ENCODE assay signal across 9 cellular contexts in the genomic region with DNA sequence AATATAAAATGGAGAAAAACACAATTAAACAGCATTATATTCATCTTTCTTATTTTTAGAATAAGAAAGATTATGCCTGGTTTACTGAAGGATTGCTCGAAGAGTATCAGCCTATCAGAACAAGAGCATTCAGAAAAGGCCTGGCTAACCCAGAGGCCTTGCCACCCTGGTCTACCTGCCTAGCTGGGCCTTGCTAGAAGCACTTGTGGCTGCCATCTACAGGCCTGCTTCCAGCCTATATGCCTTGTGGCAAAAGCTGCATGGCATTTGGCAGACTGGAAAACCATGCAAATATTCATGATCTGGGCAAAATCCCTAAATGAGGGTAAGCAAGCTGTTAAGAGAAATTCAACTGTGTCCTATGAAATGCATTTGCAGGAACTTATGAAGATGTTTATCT. TPM values are rescaled to one million over a fixed set of nuclear protein-coding genes. Genes with fewer than 3 reads are reported as not detected.
DNase-seq lines count a peak whose midpoint lies in the region; ATAC-seq and TF ChIP-seq lines count a peak whose summit lies in the region.
"Had no signal": no experiment of that assay in that cellular context is flagged by ENCODE, and none has a peak within 500 bp of the region (broad histone marks: within the 10 kb centered on the region; RNA-seq: fewer than 3 reads in every experiment).

No MANE protein-coding gene starts in this region.

- H3K4me3 Mint-ChIP-seq in activated naive CD8-positive, alpha-beta T cell treated with anti-CD3 and anti-CD28 coated beads for 36 hours, result no peak overlapping the region
- H3K4me3 Mint-ChIP-seq in stimulated activated effector memory CD8-positive, alpha-beta T cell treated with anti-CD3 and anti-CD28 coated beads, Interleukin-12 subunit alpha, Interleukin-12 subunit beta, amount 100 ng/mL, for 72 hours, result no peak overlapping the region
- H3K4me3 Mint-ChIP-seq: activated naive CD4-positive, alpha-beta T cell treated with anti-CD3 and anti-CD28 coated beads, Interleukin-2, amount 10 ng/mL, durations not matched to agents 7 days and 5 days had no signal

- H3K27ac ChIP-seq in Panc1 (ENCODE audit: low read length) (no peak overlapping the region), foreskin keratinocyte (no peak overlapping the region)

- no peaks in the 10 kb centered on the region for H3K36me3 Mint-ChIP-seq in activated naive CD8-positive, alpha-beta T cell treated with anti-CD3 and anti-CD28 coated beads for 36 hours
- H3K36me3 Mint-ChIP-seq in stimulated activated effector memory CD8-positive, alpha-beta T cell treated with anti-CD3 and anti-CD28 coated beads, Interleukin-12 subunit alpha, Interleukin-12 subunit beta, amount 100 ng/mL, for 72 hours, result no peaks in the 10 kb centered on the region
- H3K36me3 Mint-ChIP-seq: activated naive CD4-positive, alpha-beta T cell treated with anti-CD3 and anti-CD28 coated beads, Interleukin-2, amount 10 ng/mL, durations not matched to agents 7 days and 5 days had no signal

- BruUV-seq in Panc1 (replicated peaks; lab: Mats Ljungman, UMichigan), result no TSS peak

- H3K27me3 Mint-ChIP-seq in activated naive CD8-positive, alpha-beta T cell treated with anti-CD3 and anti-CD28 coated beads for 36 hours, result no peaks in the 10 kb centered on the region
- H3K27me3 Mint-ChIP-seq: activated naive CD4-positive, alpha-beta T cell treated with anti-CD3 and anti-CD28 coated beads, Interleukin-2, amount 10 ng/mL, durations not matched to agents 7 days and 5 days had no signal

- POLR2A ChIA-PET in Panc1 (lab: Charles Lee), result no interaction called here

- in situ Hi-C loops in Panc1 (cut with HindIII; ENCODE audit: low pct_unique_long_range_greater_than_20kb, low sequenced_read_pairs), result no loop called here

- H3K4me1 ChIP-seq in Panc1 (ENCODE audit: control insufficient read depth, insufficient read depth, low read length), result no peaks in the 10 kb centered on the region
- no peaks in the 10 kb centered on the region for H3K4me1 ChIP-seq in foreskin keratinocyte

- CTCF ChIA-PET in Panc1 (lab: Charles Lee), result interaction anchor here (0.6 kb wide), 1 partner anchor 102 kb away, joined by 5 read pairs; no protein-coding TSS in a partner anchor

- DNase-seq in stimulated activated CD4-positive, alpha-beta T cell treated with anti-CD3 and anti-CD28 coated beads, Interleukin-15, amount 100 ng/mL, for 24 hours, result peak; percentile 4
- DNase-seq in stimulated activated CD4-positive, alpha-beta T cell treated with anti-CD3 and anti-CD28 coated beads, Interleukin-2, amount 100 ng/mL, for 48 hours, result no peak
- DNase-seq in Panc1 (ENCODE audit: low read depth, low spot score), result no peak
- no peak for DNase-seq in foreskin keratinocyte
- no peak for DNase-seq in NOMO-1 treated with dmso at 0.1 percent for 144 hours (lab: John Stamatoyannopoulos, UW; ENCODE audit: unreplicated experiment)
- DNase-seq in activated naive CD8-positive, alpha-beta T cell treated with anti-CD3 and anti-CD28 coated beads for 36 hours, result no peak
- DNase-seq in activated naive CD4-positive, alpha-beta T cell (lab: John Stamatoyannopoulos, UW), result no peak
- no peak for DNase-seq in stimulated activated effector memory CD8-positive, alpha-beta T cell treated with anti-CD3 and anti-CD28 coated beads, Interleukin-12 subunit alpha, Interleukin-12 subunit beta, amount 100 ng/mL, for 72 hours (ENCODE audit: low spot score in 2 of 2)
- DNase-seq: activated naive CD4-positive, alpha-beta T cell treated with anti-CD3 and anti-CD28 coated beads, Interleukin-2, amount 10 ng/mL, durations not matched to agents 7 days and 5 days had no signal

- no peaks in the 10 kb centered on the region for H3K9me3 Mint-ChIP-seq in activated naive CD8-positive, alpha-beta T cell treated with anti-CD3 and anti-CD28 coated beads for 36 hours
- H3K9me3 Mint-ChIP-seq in stimulated activated effector memory CD8-positive, alpha-beta T cell treated with anti-CD3 and anti-CD28 coated beads, Interleukin-12 subunit alpha, Interleukin-12 subunit beta, amount 100 ng/mL, for 72 hours, result no peaks in the 10 kb centered on the region
- H3K9me3 Mint-ChIP-seq: activated naive CD4-positive, alpha-beta T cell treated with anti-CD3 and anti-CD28 coated beads, Interleukin-2, amount 10 ng/mL, durations not matched to agents 7 days and 5 days had no signal

- no peaks in the 10 kb centered on the region for H3K9me3 ChIP-seq in Panc1 (ENCODE audit: control insufficient read depth, insufficient read depth, low read depth, low read length)

- no peaks in the 10 kb centered on the region for H3K36me3 ChIP-seq in Panc1 (ENCODE audit: control insufficient read depth, insufficient read depth, low read length)

- no peaks in the 10 kb centered on the region for H3K4me1 Mint-ChIP-seq in activated naive CD8-positive, alpha-beta T cell treated with anti-CD3 and anti-CD28 coated beads for 36 hours
- H3K4me1 Mint-ChIP-seq in stimulated activated effector memory CD8-positive, alpha-beta T cell treated with anti-CD3 and anti-CD28 coated beads, Interleukin-12 subunit alpha, Interleukin-12 subunit beta, amount 100 ng/mL, for 72 hours, result no peaks in the 10 kb centered on the region
- H3K4me1 Mint-ChIP-seq: activated naive CD4-positive, alpha-beta T cell treated with anti-CD3 and anti-CD28 coated beads, Interleukin-2, amount 10 ng/mL, durations not matched to agents 7 days and 5 days had no signal

- H3K27me3 ChIP-seq in Panc1 (ENCODE audit: control insufficient read depth, insufficient read depth, low read length) (peaks cover 9% of the 10 kb centered on the region; the same call in 1 of the 2 replicates), foreskin keratinocyte (no peaks in the 10 kb centered on the region)

- intact Hi-C loops in Panc1 (cut with micrococcal nuclease; ENCODE audit: unreplicated experiment), result no loop called here

- ATAC-seq in Panc1 (peak; percentile 84), foreskin keratinocyte (peak; percentile 26)
- ATAC-seq in stimulated activated effector memory CD8-positive, alpha-beta T cell treated with anti-CD3 and anti-CD28 coated beads, Interleukin-12 subunit alpha, Interleukin-12 subunit beta, amount 100 ng/mL, for 72 hours, result no peak

- no peak overlapping the region for H3K27ac Mint-ChIP-seq in activated naive CD8-positive, alpha-beta T cell treated with anti-CD3 and anti-CD28 coated beads for 36 hours
- H3K27ac Mint-ChIP-seq in stimulated activated effector memory CD8-positive, alpha-beta T cell treated with anti-CD3 and anti-CD28 coated beads, Interleukin-12 subunit alpha, Interleukin-12 subunit beta, amount 100 ng/mL, for 72 hours, result no peak overlapping the region
- H3K27ac Mint-ChIP-seq: activated naive CD4-positive, alpha-beta T cell treated with anti-CD3 and anti-CD28 coated beads, Interleukin-2, amount 10 ng/mL, durations not matched to agents 7 days and 5 days had no signal

- no peak overlapping the region for H3K4me3 ChIP-seq in Panc1 (ENCODE audit: low read depth in 2 of 2, low read length in 2 of 2)

- TF ChIP-seq CTCF in Panc1 (IDR thresholded peaks at IDR 0.05) (peak; percentile 62), foreskin keratinocyte (conservative IDR thresholded peaks at IDR 0.05) (peak; percentile 38)

RNA-seq across cellular contexts. Expression of gene ATP13A4, which starts 9.3 kb away (rescaled TPM):
- total RNA-seq in Panc1 (2021; ENCODE audit: unreplicated experiment) (not detected), foreskin keratinocyte (not detected in 2 replicates)
- polyA plus RNA-seq in Panc1 (2012; ENCODE audit: insufficient read length), result not detected
- not detected in 2 replicates for polyA plus RNA-seq in foreskin keratinocyte
- 1 to 10 TPM; 1.6 to 1.7 TPM for total RNA-seq in activated naive CD8-positive, alpha-beta T cell treated with anti-CD3 and anti-CD28 coated beads for 36 hours

RNA-seq across cellular contexts. Expression of gene OPA1, which starts 29.0 kb away (rescaled TPM):
- total RNA-seq in Panc1 (2021; ENCODE audit: unreplicated experiment) (109 TPM), foreskin keratinocyte (56.8 and 60.2 TPM in 2 replicates)
- polyA plus RNA-seq in Panc1 (2012; ENCODE audit: insufficient read length), result 42.1 TPM
- polyA plus RNA-seq in foreskin keratinocyte, result 11.2 and 14.1 TPM in 2 replicates
- 100 to 1,000 TPM in 1 of 2 experiments, 10 to 100 TPM in 1; 89.4 to 102 TPM for total RNA-seq in activated naive CD8-positive, alpha-beta T cell treated with anti-CD3 and anti-CD28 coated beads for 36 hours
